Comparison of ENCODE assay signal across 29 cellular contexts in the genomic region with DNA sequence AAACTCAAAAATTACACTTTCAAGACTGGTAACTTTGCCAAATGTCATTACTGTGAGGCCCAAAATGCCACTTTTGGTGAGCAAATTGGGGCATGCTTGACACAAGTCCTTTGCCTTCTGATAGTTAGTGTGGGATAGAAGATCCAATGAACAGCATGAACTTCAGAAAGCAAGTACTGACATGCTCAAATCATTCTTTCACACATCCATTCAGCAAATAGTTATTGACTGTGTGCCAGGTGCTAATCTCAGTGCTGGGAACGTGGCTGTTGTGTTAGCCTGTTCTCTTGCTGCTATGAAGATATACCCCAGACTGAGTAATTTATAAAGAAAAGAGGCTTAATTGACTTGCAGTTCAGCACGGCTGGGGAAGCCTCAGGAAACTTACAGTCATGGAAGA.
"Had no signal": no experiment of that assay in that cellular context is flagged by ENCODE, and none has a peak within 500 bp of the region (broad histone marks: within the 10 kb centered on the region; RNA-seq: fewer than 3 reads in every experiment).

No MANE protein-coding gene starts in this region.

- H3K27ac Mint-ChIP-seq: activated B cell treated with CpG ODN at 0.5 μM for 24 hours; activated CD8-positive, alpha-beta T cell treated with anti-CD3 and anti-CD28 coated beads for 36 hours; activated naive CD4-positive, alpha-beta T cell treated with anti-CD3 and anti-CD28 coated beads, Interleukin-2, amount 50 U/mL, for 24 hours; activated naive CD8-positive, alpha-beta T cell treated with anti-CD3 and anti-CD28 coated beads, Interleukin-2, amount 50 U/mL, for 24 hours; activated T-helper 2 cell treated with anti-CD3 and anti-CD28 coated beads, Interferon-gamma antibody, Interleukin-2, Interleukin-4, amounts not matched to agents 10 μg/mL and 5 μg/mL and 100 μg/mL, durations not matched to agents 14 hours and 24 hours and 36 hours; effector memory CD8-positive, alpha-beta T cell; natural killer cell; neural progenitor cell; T-helper 2 cell treated with Interferon-gamma antibody and Interleukin-4, amounts not matched to agents 5 μg/mL and 100 μg/mL, for 36 hours had no signal

- DNase-seq: activated B cell treated with CpG ODN at 0.5 μM for 24 hours; activated CD4-positive, alpha-beta T cell treated with anti-CD3 and anti-CD28 coated beads, Interleukin-2, amount 50 U/mL, for 1 hour; activated CD8-positive, alpha-beta T cell treated with anti-CD3 and anti-CD28 coated beads for 36 hours; activated naive CD8-positive, alpha-beta T cell treated with anti-CD3 and anti-CD28 coated beads, Interleukin-2, amount 50 U/mL, for 24 hours; activated T-cell treated with anti-CD3 and anti-CD28 coated beads, Interleukin-2, amount 50 U/mL, for 48 hours; amygdala; cerebellar nuclear complex; effector memory CD8-positive, alpha-beta T cell; foreskin melanocyte; left lung; lower lobe of right lung; mesendoderm; natural killer cell; occipital lobe; stimulated activated CD4-positive, alpha-beta T cell treated with anti-CD3 and anti-CD28 coated beads, Interleukin-15, amount 100 ng/mL, for 24 hours; stimulated activated CD4-positive, alpha-beta T cell treated with anti-CD3 and anti-CD28 coated beads, Interleukin-2, amount 100 ng/mL, for 24 hours; stimulated activated naive CD4-positive, alpha-beta T cell; T-helper 1 cell; transverse colon had no signal

- H3K27ac ChIP-seq: cardiac muscle cell, coronary artery, esophagus muscularis mucosa, left lung, lower lobe of right lung, neural progenitor cell, parathyroid adenoma, right atrium auricular region, transverse colon had no signal

- H3K4me3 ChIP-seq: cardiac muscle cell, coronary artery, dorsolateral prefrontal cortex, esophagus muscularis mucosa, left lung, lower lobe of right lung, neural progenitor cell, right atrium auricular region, transverse colon had no signal

- H3K4me3 Mint-ChIP-seq: activated B cell treated with CpG ODN at 0.5 μM for 24 hours; activated CD8-positive, alpha-beta T cell treated with anti-CD3 and anti-CD28 coated beads for 36 hours; activated naive CD4-positive, alpha-beta T cell treated with anti-CD3 and anti-CD28 coated beads, Interleukin-2, amount 50 U/mL, for 24 hours; activated naive CD8-positive, alpha-beta T cell treated with anti-CD3 and anti-CD28 coated beads, Interleukin-2, amount 50 U/mL, for 24 hours; effector memory CD8-positive, alpha-beta T cell; natural killer cell; neural progenitor cell; T-helper 2 cell treated with Interferon-gamma antibody and Interleukin-4, amounts not matched to agents 5 μg/mL and 100 μg/mL, for 36 hours had no signal

- H3K27me3 ChIP-seq: cardiac muscle cell, dorsolateral prefrontal cortex, esophagus muscularis mucosa, left lung, neural progenitor cell, right atrium auricular region, transverse colon had no signal

- H3K9me3 Mint-ChIP-seq: activated CD8-positive, alpha-beta T cell treated with anti-CD3 and anti-CD28 coated beads for 36 hours; activated T-helper 2 cell treated with anti-CD3 and anti-CD28 coated beads, Interferon-gamma antibody, Interleukin-2, Interleukin-4, amounts not matched to agents 10 μg/mL and 5 μg/mL and 100 μg/mL, durations not matched to agents 14 hours and 24 hours and 36 hours; natural killer cell; neural progenitor cell; T-helper 2 cell treated with Interferon-gamma antibody and Interleukin-4, amounts not matched to agents 5 μg/mL and 100 μg/mL, for 36 hours had no signal

- H3K4me1 ChIP-seq: lower lobe of right lung, parathyroid adenoma had no signal

- H3K36me3 ChIP-seq: cardiac muscle cell, esophagus muscularis mucosa, left lung, lower lobe of right lung, neural progenitor cell, right atrium auricular region, transverse colon had no signal

- H3K36me3 Mint-ChIP-seq: activated naive CD4-positive, alpha-beta T cell treated with anti-CD3 and anti-CD28 coated beads, Interleukin-2, amount 50 U/mL, for 24 hours; natural killer cell; neural progenitor cell had no signal

- H3K27me3 Mint-ChIP-seq: activated B cell treated with CpG ODN at 0.5 μM for 24 hours; activated CD8-positive, alpha-beta T cell treated with anti-CD3 and anti-CD28 coated beads for 36 hours; activated naive CD8-positive, alpha-beta T cell treated with anti-CD3 and anti-CD28 coated beads, Interleukin-2, amount 50 U/mL, for 24 hours; effector memory CD8-positive, alpha-beta T cell had no signal

- H3K9me3 ChIP-seq: esophagus muscularis mucosa, left lung, lower lobe of right lung, right atrium auricular region, transverse colon had no signal

- ATAC-seq: activated CD8-positive, alpha-beta T cell treated with anti-CD3 and anti-CD28 coated beads for 36 hours; activated naive CD8-positive, alpha-beta T cell treated with anti-CD3 and anti-CD28 coated beads, Interleukin-2, amount 50 U/mL, for 24 hours; effector memory CD8-positive, alpha-beta T cell; left lung; lower lobe of right lung; natural killer cell had no signal

- H3K4me1 Mint-ChIP-seq: activated B cell treated with CpG ODN at 0.5 μM for 24 hours; activated naive CD4-positive, alpha-beta T cell treated with anti-CD3 and anti-CD28 coated beads, Interleukin-2, amount 50 U/mL, for 24 hours; activated naive CD8-positive, alpha-beta T cell treated with anti-CD3 and anti-CD28 coated beads, Interleukin-2, amount 50 U/mL, for 24 hours; natural killer cell had no signal
